In the genomic region with DNA sequence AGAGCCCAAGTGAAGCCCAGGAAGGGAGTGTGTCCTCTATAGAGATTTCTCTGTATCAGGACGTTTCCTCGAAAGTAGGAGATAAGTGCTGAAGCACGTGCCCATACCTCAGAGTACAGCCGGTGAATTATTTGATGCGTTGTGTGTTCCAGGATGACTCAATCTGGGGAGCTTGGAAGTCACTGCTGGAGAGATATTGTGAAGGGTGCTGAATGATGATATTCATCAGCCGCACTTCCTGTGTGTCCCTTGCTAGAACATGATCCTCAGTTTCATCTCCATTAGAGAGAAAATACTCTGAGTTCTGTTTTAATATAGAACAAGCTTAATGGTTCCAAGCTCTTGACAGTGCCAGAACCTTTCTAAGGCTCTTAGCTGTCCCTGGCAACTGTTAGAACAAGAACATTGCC, we compare ENCODE assay signal across 22 cellular contexts.
DNase-seq lines count a peak whose midpoint lies in the region; ATAC-seq and TF ChIP-seq lines count a peak whose summit lies in the region.
"Had no signal": no experiment of that assay in that cellular context is flagged by ENCODE, and none has a peak within 500 bp of the region (broad histone marks: within the 10 kb centered on the region; RNA-seq: fewer than 3 reads in every experiment).

No MANE protein-coding gene starts in this region.

- DNase-seq in SK-N-SH (no peak), body of pancreas (peak in 1 of 4 donors; percentile 9), heart left ventricle (no peak), upper lobe of right lung (no peak), tibial nerve (ENCODE audit: low spot score in 2 of 2) (no peak), mesothelial cell of epicardium (ENCODE audit: low spot score in 2 of 2, unreplicated experiment in 2 of 2) (no peak), endodermal cell (no peak)
- DNase-seq: activated naive CD8-positive, alpha-beta T cell treated with anti-CD3 and anti-CD28 coated beads, Interleukin-2, amount 10 ng/mL, durations not matched to agents 7 days and 5 days; cerebellar nuclear complex; effector CD8-positive, alpha-beta T cell; NCI-H187 treated with DMSO at 0.1 percent for 48 hours; psoas muscle; SHP77 treated with DMSO at 0.1 percent for 48 hours; stimulated activated CD4-positive, alpha-beta T cell treated with anti-CD3 and anti-CD28 coated beads, Interleukin-12 subunit alpha, Interleukin-12 subunit beta, amount 100 ng/mL, for 4 hours; T-helper 17 cell; transverse colon had no signal

- TF ChIP-seq EP300 in SK-N-SH (IDR thresholded peaks at IDR 0.05; ENCODE audit: borderline replicate concordance in 1 of 2, low read depth in 1 of 2, low read length in 1 of 2) (no peak), tibial nerve (IDR thresholded peaks at IDR 0.05) (no peak)

- H3K4me2 ChIP-seq in SK-N-SH = 0 out of 2 replicates have a peak overlapping the region, but pooled peaks have one; percentile 4

- H3K9me3 Mint-ChIP-seq in mesothelial cell of epicardium (no peaks in the 10 kb centered on the region), endodermal cell (no peaks in the 10 kb centered on the region)
- H3K9me3 Mint-ChIP-seq: activated naive CD8-positive, alpha-beta T cell treated with anti-CD3 and anti-CD28 coated beads, Interleukin-2, amount 10 ng/mL, durations not matched to agents 7 days and 5 days; activated T-helper 1 cell treated with anti-CD3 and anti-CD28 coated beads, Interleukin-12 subunit alpha, Interleukin-12 subunit beta, Interleukin-2, Interleukin-4 antibody, amounts not matched to agents 30 ng/mL and 10 ng/mL and 1 ng/mL, durations not matched to agents 14 hours and 24 hours and 36 hours; CD14-positive monocyte; nephron; stimulated activated memory B cell treated with anti-CD40 and anti-IgM and Interleukin-4, amounts not matched to agents 10 μg/mL and 1 μg/mL and 100 μg/mL, for 72 hours had no signal

- WGBS in SK-N-SH (ENCODE audit: low lambda C conversion rate) = 18% methylated on average over 6 of the region's 6 CpGs
- WGBS in body of pancreas, 2 donors = 54 to 62% methylated on average over 6 of the region's 6 CpGs
- 21 to 44% (median 31%) methylated on average over 6 of the region's 6 CpGs for WGBS in heart left ventricle, 4 donors
- 70 to 86% methylated on average over 6 of the region's 6 CpGs for WGBS in tibial nerve, 2 donors
- 95 to 100% methylated on average over 4 to 6 of the region's 6 CpGs for WGBS in endodermal cell (ENCODE audit: insufficient coverage in 1 of 2, insufficient read length in 1 of 2), 2 experiments

- H3K79me2 ChIP-seq in SK-N-SH (ENCODE audit: insufficient read depth) = no peaks in the 10 kb centered on the region

- H3K9ac ChIP-seq in SK-N-SH (no peak overlapping the region), endodermal cell (ENCODE audit: extremely low read depth, low read length, poor library complexity, severe bottlenecking) (no peak overlapping the region)

- TF ChIP-seq POLR2A in body of pancreas (IDR thresholded peaks at IDR 0.05) (no peak), heart left ventricle (IDR thresholded peaks at IDR 0.05) (no peak), tibial nerve (IDR thresholded peaks at IDR 0.05) (no peak)

- H3K36me3 ChIP-seq in SK-N-SH (replicated peaks in 1 of 2; ENCODE audit: control insufficient read depth in 1 of 2, insufficient read depth in 2 of 2, low read length in 1 of 2) (no peaks in the 10 kb centered on the region), body of pancreas (replicated peaks in 1 of 2; ENCODE audit: insufficient read depth in 1 of 2, low read depth in 2 of 2) (no peaks in the 10 kb centered on the region), heart left ventricle (no peaks in the 10 kb centered on the region), upper lobe of right lung (no peaks in the 10 kb centered on the region), tibial nerve (no peaks in the 10 kb centered on the region), endodermal cell (ENCODE audit: control insufficient read depth, insufficient read depth, low read length) (no peaks in the 10 kb centered on the region)
- H3K36me3 ChIP-seq: transverse colon had no signal

- POLR2A ChIA-PET in SK-N-SH (lab: Yijun Ruan, JAX) = no interaction called here

- H3K4me1 ChIP-seq in SK-N-SH (ENCODE audit: control insufficient read depth in 1 of 2, insufficient read depth in 2 of 2, low read depth in 1 of 2, low read length in 1 of 2) (no peaks in the 10 kb centered on the region), body of pancreas (peaks cover 6% of the 10 kb centered on the region), heart left ventricle (peaks cover 0 to 6% (median 0%) of the 10 kb centered on the region in 12 donors), upper lobe of right lung (no peaks in the 10 kb centered on the region), tibial nerve (peaks cover 0 to 5% (median 0%) of the 10 kb centered on the region in 4 donors), endodermal cell (ENCODE audit: control insufficient read depth, insufficient read depth, low read length) (no peaks in the 10 kb centered on the region)
- H3K4me1 ChIP-seq: psoas muscle had no signal

- peaks cover 4% of the 10 kb centered on the region for H3F3A ChIP-seq in SK-N-SH (replicated peaks; ENCODE audit: insufficient read depth)

- TF ChIP-seq RAD21 in SK-N-SH (IDR thresholded peaks at IDR 0.05; ENCODE audit: low read length) = no peak

- H3K36me3 Mint-ChIP-seq in mesothelial cell of epicardium (no peaks in the 10 kb centered on the region), endodermal cell (ENCODE audit: low read depth) (no peaks in the 10 kb centered on the region)
- H3K36me3 Mint-ChIP-seq: activated naive CD8-positive, alpha-beta T cell treated with anti-CD3 and anti-CD28 coated beads, Interleukin-2, amount 10 ng/mL, durations not matched to agents 7 days and 5 days; CD14-positive monocyte; stimulated activated memory B cell treated with anti-CD40 and anti-IgM and Interleukin-4, amounts not matched to agents 10 μg/mL and 1 μg/mL and 100 μg/mL, for 72 hours had no signal

- no peak overlapping the region for H3K27ac Mint-ChIP-seq in mesothelial cell of epicardium
- H3K27ac Mint-ChIP-seq in endodermal cell = no peak overlapping the region
- H3K27ac Mint-ChIP-seq: activated naive CD8-positive, alpha-beta T cell treated with anti-CD3 and anti-CD28 coated beads, Interleukin-2, amount 10 ng/mL, durations not matched to agents 7 days and 5 days; activated T-helper 1 cell treated with anti-CD3 and anti-CD28 coated beads, Interleukin-12 subunit alpha, Interleukin-12 subunit beta, Interleukin-2, Interleukin-4 antibody, amounts not matched to agents 30 ng/mL and 10 ng/mL and 1 ng/mL, durations not matched to agents 14 hours and 24 hours and 36 hours; CD14-positive monocyte; nephron; stimulated activated memory B cell treated with anti-CD40 and anti-IgM and Interleukin-4, amounts not matched to agents 10 μg/mL and 1 μg/mL and 100 μg/mL, for 72 hours; T-helper 17 cell had no signal

- H3K27ac ChIP-seq in SK-N-SH (ENCODE audit: low read depth in 2 of 2, low read length in 1 of 2) (no peak overlapping the region), body of pancreas (no peak overlapping the region), heart left ventricle (no peak overlapping the region), upper lobe of right lung (no peak overlapping the region), tibial nerve (no peak overlapping the region), endodermal cell (ENCODE audit: low read depth, low read length) (no peak overlapping the region)
- H3K27ac ChIP-seq: 22Rv1, psoas muscle, transverse colon had no signal

- H3K4me3 Mint-ChIP-seq in mesothelial cell of epicardium (no peak overlapping the region), endodermal cell (no peak overlapping the region)
- H3K4me3 Mint-ChIP-seq: activated naive CD8-positive, alpha-beta T cell treated with anti-CD3 and anti-CD28 coated beads, Interleukin-2, amount 10 ng/mL, durations not matched to agents 7 days and 5 days; activated T-helper 1 cell treated with anti-CD3 and anti-CD28 coated beads, Interleukin-12 subunit alpha, Interleukin-12 subunit beta, Interleukin-2, Interleukin-4 antibody, amounts not matched to agents 30 ng/mL and 10 ng/mL and 1 ng/mL, durations not matched to agents 14 hours and 24 hours and 36 hours; CD14-positive monocyte; nephron; stimulated activated memory B cell treated with anti-CD40 and anti-IgM and Interleukin-4, amounts not matched to agents 10 μg/mL and 1 μg/mL and 100 μg/mL, for 72 hours; T-helper 17 cell had no signal

- H3K27me3 Mint-ChIP-seq in mesothelial cell of epicardium (ENCODE audit: low read depth) = peaks cover 4% of the 10 kb centered on the region
- peaks cover 46% of the 10 kb centered on the region for H3K27me3 Mint-ChIP-seq in endodermal cell (ENCODE audit: insufficient read depth)
- H3K27me3 Mint-ChIP-seq: activated naive CD8-positive, alpha-beta T cell treated with anti-CD3 and anti-CD28 coated beads, Interleukin-2, amount 10 ng/mL, durations not matched to agents 7 days and 5 days; stimulated activated memory B cell treated with anti-CD40 and anti-IgM and Interleukin-4, amounts not matched to agents 10 μg/mL and 1 μg/mL and 100 μg/mL, for 72 hours; T-helper 17 cell had no signal

- H3K9me3 ChIP-seq in SK-N-SH = no peaks in the 10 kb centered on the region
- H3K9me3 ChIP-seq in body of pancreas = no peaks in the 10 kb centered on the region
- H3K9me3 ChIP-seq in heart left ventricle = no peaks in the 10 kb centered on the region
- H3K9me3 ChIP-seq in upper lobe of right lung = no peaks in the 10 kb centered on the region
- no peaks in the 10 kb centered on the region for H3K9me3 ChIP-seq in tibial nerve
- H3K9me3 ChIP-seq in endodermal cell (ENCODE audit: control insufficient read depth, low read length) = no peaks in the 10 kb centered on the region
- H3K9me3 ChIP-seq: psoas muscle, transverse colon had no signal

- TF ChIP-seq CTCF in SK-N-SH (IDR thresholded peaks at IDR 0.05) (no peak), body of pancreas (IDR thresholded peaks at IDR 0.05) (no peak), heart left ventricle (IDR thresholded peaks at IDR 0.05) (no peak), upper lobe of right lung (IDR thresholded peaks at IDR 0.05) (no peak), tibial nerve (IDR thresholded peaks at IDR 0.05) (no peak), mesothelial cell of epicardium (IDR thresholded peaks at IDR 0.05; ENCODE audit: unreplicated experiment) (no peak), endodermal cell (conservative IDR thresholded peaks at IDR 0.05) (no peak)

- intact Hi-C loops in body of pancreas (cut with DNase I) = no loop called here
- intact Hi-C loops in heart left ventricle (cut with DNase I) = no loop called here
- intact Hi-C loops in upper lobe of right lung (cut with DNase I) = no loop called here

- H3K4me1 Mint-ChIP-seq in mesothelial cell of epicardium (peaks cover 17% of the 10 kb centered on the region), endodermal cell (no peaks in the 10 kb centered on the region)
- H3K4me1 Mint-ChIP-seq: activated naive CD8-positive, alpha-beta T cell treated with anti-CD3 and anti-CD28 coated beads, Interleukin-2, amount 10 ng/mL, durations not matched to agents 7 days and 5 days; CD14-positive monocyte; stimulated activated memory B cell treated with anti-CD40 and anti-IgM and Interleukin-4, amounts not matched to agents 10 μg/mL and 1 μg/mL and 100 μg/mL, for 72 hours; T-helper 17 cell had no signal

- no peaks in the 10 kb centered on the region for H4K20me1 ChIP-seq in SK-N-SH (ENCODE audit: insufficient read depth)

- H3K4me3 ChIP-seq in SK-N-SH (ENCODE audit: low read depth in 2 of 2, low read length in 1 of 2) (peak overlapping the region in 1 of 2 experiments; percentile 3; a peak in 1 of 4 replicates), body of pancreas (no peak overlapping the region), heart left ventricle (no peak overlapping the region), upper lobe of right lung (no peak overlapping the region), tibial nerve (no peak overlapping the region), endodermal cell (ENCODE audit: low read length) (no peak overlapping the region)
- H3K4me3 ChIP-seq: psoas muscle, transverse colon had no signal

- H3K9me2 ChIP-seq in SK-N-SH = no peaks in the 10 kb centered on the region

- CTCF ChIA-PET in SK-N-SH (lab: Yijun Ruan, JAX) = no interaction called here

- H3K27me3 ChIP-seq in SK-N-SH (ENCODE audit: insufficient read depth) (no peaks in the 10 kb centered on the region; the same call in 1 of the 2 replicates), body of pancreas (no peaks in the 10 kb centered on the region), heart left ventricle (no peaks in the 10 kb centered on the region), upper lobe of right lung (no peaks in the 10 kb centered on the region), tibial nerve (no peaks in the 10 kb centered on the region), endodermal cell (ENCODE audit: control insufficient read depth, insufficient read depth, low read length, poor library complexity, severe bottlenecking) (peaks cover 85% of the 10 kb centered on the region)
- H3K27me3 ChIP-seq: transverse colon had no signal

- ATAC-seq in SK-N-SH treated with all-trans-retinoic acid at 6 μM for 48 hours (no peak), body of pancreas (peak; percentile 35), heart left ventricle (peak; percentile 45 to 94 (median 70)), upper lobe of right lung (peak; percentile 28)
- ATAC-seq: psoas muscle; stimulated activated memory B cell treated with anti-CD40 and anti-IgM and Interleukin-4, amounts not matched to agents 10 μg/mL and 1 μg/mL and 100 μg/mL, for 72 hours; T-helper 17 cell had no signal

- no peak overlapping the region for H2AFZ ChIP-seq in SK-N-SH (ENCODE audit: low read depth)
